8 cellular contexts compared by ENCODE assay signal in genomic region chr19:44890366-44891015, GRCh38. TPM values are rescaled to one million over a fixed set of nuclear protein-coding genes. Genes with fewer than 3 reads are reported as not detected.
DNase-seq lines count a peak whose midpoint lies in the region; ATAC-seq and TF ChIP-seq lines count a peak whose summit lies in the region.

No MANE protein-coding gene starts in this region.

- H3K4me3 Mint-ChIP-seq in activated B cell treated with CpG ODN at 0.5 μM for 24 hours = peak overlapping the region; percentile 83
- peak overlapping the region; percentile 80 to 91 for H3K4me3 Mint-ChIP-seq in stimulated activated naive CD8-positive, alpha-beta T cell treated with anti-CD3 and anti-CD28 coated beads, Interleukin-15, amount 100 ng/mL, for 72 hours

- peaks cover 2% of the 10 kb centered on the region for H3K9me3 Mint-ChIP-seq in activated B cell treated with CpG ODN at 0.5 μM for 24 hours
- no peaks in the 10 kb centered on the region for H3K9me3 Mint-ChIP-seq in stimulated activated naive CD8-positive, alpha-beta T cell treated with anti-CD3 and anti-CD28 coated beads, Interleukin-15, amount 100 ng/mL, for 72 hours

- peak overlapping the region; percentile 87 for H3K27ac Mint-ChIP-seq in activated B cell treated with CpG ODN at 0.5 μM for 24 hours
- H3K27ac Mint-ChIP-seq in stimulated activated naive CD8-positive, alpha-beta T cell treated with anti-CD3 and anti-CD28 coated beads, Interleukin-15, amount 100 ng/mL, for 72 hours = peak overlapping the region; percentile 86 to 95

- H3K4me1 Mint-ChIP-seq in activated B cell treated with CpG ODN at 0.5 μM for 24 hours = peaks cover 34% of the 10 kb centered on the region
- H3K4me1 Mint-ChIP-seq in stimulated activated naive CD8-positive, alpha-beta T cell treated with anti-CD3 and anti-CD28 coated beads, Interleukin-15, amount 100 ng/mL, for 72 hours = peaks cover 49% of the 10 kb centered on the region

- H3K9me3 ChIP-seq in endocrine pancreas (ENCODE audit: control insufficient read depth, low read length) = no peaks in the 10 kb centered on the region
- H3K9me3 ChIP-seq in lung (ENCODE audit: control insufficient read depth in 2 of 2, insufficient read depth in 1 of 2, low read length in 1 of 2) = no peaks in the 10 kb centered on the region

- DNase-seq in Caki2 (ENCODE audit: low read depth) (peak; percentile 100), NCI-H345 (lab: John Stamatoyannopoulos, UW) (peak; percentile 100), activated B cell treated with CpG ODN at 0.5 μM for 24 hours (peak; percentile 98), lung (ENCODE audit: low spot score) (peak; percentile 100)
- peak; percentile 100 for DNase-seq in stimulated activated naive CD8-positive, alpha-beta T cell treated with anti-CD3 and anti-CD28 coated beads, Interleukin-15, amount 100 ng/mL, for 72 hours

- H3K36me3 ChIP-seq in endocrine pancreas (ENCODE audit: control insufficient read depth, insufficient read depth, low read length) (peaks cover 4% of the 10 kb centered on the region), lung (ENCODE audit: control insufficient read depth in 2 of 2, insufficient read depth in 2 of 2, low read length in 2 of 2) (peaks cover 13 to 28% of the 10 kb centered on the region in 2 donors)

- WGBS in lung, 2 donors = 0% methylated on average over 40 of the region's 40 CpGs

- in situ Hi-C loops in Caki2 (cut with HindIII; ENCODE audit: low pct_unique_long_range_greater_than_20kb, low sequenced_read_pairs) = no loop called here

- intact Hi-C loops in activated B cell treated with CpG ODN at 0.5 μM for 24 hours (cut with micrococcal nuclease) = loop anchor here (1.0 to 5.0 kb wide), 12 partner anchors 45 to 678 kb away; partner anchors contain the start of genes BLOC1S3, CLASRP, CLPTM1 and MARK4

- POLR2A ChIA-PET in activated B cell treated with CpG ODN at 0.5 μM for 24 hours (lab: Charles Lee) = interaction anchor here (0.6 to 3.1 kb wide), 21 partner anchors 8 to 996 kb away, joined by 3 to 11 read pairs (median 3); partner anchors contain the start of genes BLOC1S3, CLASRP, CLPTM1 and TRAPPC6A

- peak overlapping the region; percentile 35 for H3K9ac ChIP-seq in endocrine pancreas (ENCODE audit: control insufficient read depth, insufficient read depth, low read length)

- H3K27me3 ChIP-seq in endocrine pancreas (ENCODE audit: control insufficient read depth, insufficient read depth, low read length) (no peaks in the 10 kb centered on the region), lung (ENCODE audit: control insufficient read depth, insufficient read depth) (no peaks in the 10 kb centered on the region)

- TF ChIP-seq CTCF in activated B cell treated with CpG ODN at 0.5 μM for 24 hours (IDR thresholded peaks at IDR 0.05) (no peak), lung (IDR thresholded peaks at IDR 0.05; ENCODE audit: control extremely low read depth, extremely low read depth) (no peak)

- CTCF ChIA-PET in activated B cell treated with CpG ODN at 0.5 μM for 24 hours (lab: Charles Lee) = no interaction called here

- H3K27me3 Mint-ChIP-seq in activated B cell treated with CpG ODN at 0.5 μM for 24 hours = no peaks in the 10 kb centered on the region
- H3K27me3 Mint-ChIP-seq in stimulated activated naive CD8-positive, alpha-beta T cell treated with anti-CD3 and anti-CD28 coated beads, Interleukin-15, amount 100 ng/mL, for 72 hours = no peaks in the 10 kb centered on the region

- H3K36me3 Mint-ChIP-seq in activated B cell treated with CpG ODN at 0.5 μM for 24 hours (ENCODE audit: low read depth) = peaks cover 36% of the 10 kb centered on the region

- H3K27ac ChIP-seq in lung (ENCODE audit: low read depth in 1 of 2, low read length in 1 of 2) = peak overlapping the region; percentile 93 to 96

- H3K4me3 ChIP-seq in endocrine pancreas (ENCODE audit: control insufficient read depth, insufficient read depth, low read length) = peak overlapping the region; percentile 54
- H3K4me3 ChIP-seq in lung = peak overlapping the region; percentile 53

- H3K4me1 ChIP-seq in endocrine pancreas (ENCODE audit: control insufficient read depth, insufficient read depth, low read length) (no peaks in the 10 kb centered on the region), lung (ENCODE audit: control insufficient read depth in 2 of 2, insufficient read depth in 2 of 2, low read length in 2 of 2) (peaks cover 4 to 7% of the 10 kb centered on the region in 2 donors)

- ATAC-seq in GM19324 (IDR thresholded peaks at IDR 0.05; ENCODE audit: low FRiP score, unreplicated experiment) (peak; percentile 86), HG03432 (IDR thresholded peaks at IDR 0.05; ENCODE audit: unreplicated experiment) (peak; percentile 83), activated B cell treated with CpG ODN at 0.5 μM for 24 hours (ENCODE audit: low read depth) (peak; percentile 77), lung (ENCODE audit: insufficient read depth, low FRiP score) (peak; percentile 92)
- ATAC-seq in stimulated activated naive CD8-positive, alpha-beta T cell treated with anti-CD3 and anti-CD28 coated beads, Interleukin-15, amount 100 ng/mL, for 72 hours = peak; percentile 91

RNA-seq across cellular contexts. Expression of gene TOMM40, which starts 0.6 kb away (rescaled TPM):
- 228 and 263 TPM in 2 replicates for total RNA-seq in Caki2 (2014; rRNA removed; shearing (Covaris generic); ENCODE audit: low replicate concordance)
- 80.6 and 81.7 TPM in 2 replicates for total RNA-seq in activated B cell treated with CpG ODN at 0.5 μM for 24 hours
- total RNA-seq in lung = 10 to 100 TPM; 17.6 to 76.8 TPM
- 10 to 100 TPM; 55.0 to 69.4 TPM for polyA plus RNA-seq in lung

RNA-seq across cellular contexts. Expression of gene APOE, which starts 15.1 kb away (rescaled TPM):
- total RNA-seq in Caki2 (2014; rRNA removed; shearing (Covaris generic); ENCODE audit: low replicate concordance) = 1.8 and 6.7 TPM in 2 replicates
- not detected in 2 replicates for total RNA-seq in activated B cell treated with CpG ODN at 0.5 μM for 24 hours
- 100 to 1,000 TPM in 1 of 2 donors, 10 to 100 TPM in 1; 80.8 to 177 TPM for total RNA-seq in lung
- polyA plus RNA-seq in lung = 1,000 to 10,000 TPM in 1 of 2 donors, 100 to 1,000 TPM in 1; 235 to 1,011 TPM

RNA-seq across cellular contexts. Expression of gene APOC1, which starts 23.9 kb away (rescaled TPM):
- total RNA-seq in Caki2 (2014; rRNA removed; shearing (Covaris generic); ENCODE audit: low replicate concordance) = 6.1 and 24.1 TPM in 2 replicates
- total RNA-seq in activated B cell treated with CpG ODN at 0.5 μM for 24 hours (1.2 and 1.7 TPM in 2 replicates), lung (100 to 1,000 TPM in 1 of 2 donors, 10 to 100 TPM in 1; 14.0 to 282 TPM)
- polyA plus RNA-seq in lung = 1,000 to 10,000 TPM in 1 of 2 donors, 100 to 1,000 TPM in 1; 153 to 1,030 TPM

RNA-seq across cellular contexts. Expression of gene NECTIN2, which starts 44.4 kb away (rescaled TPM):
- 90.0 and 91.5 TPM in 2 replicates for total RNA-seq in Caki2 (2014; rRNA removed; shearing (Covaris generic); ENCODE audit: low replicate concordance)
- total RNA-seq in activated B cell treated with CpG ODN at 0.5 μM for 24 hours (0.17 and 0.35 TPM in 2 replicates), lung (100 to 1,000 TPM in 1 of 2 donors, 10 to 100 TPM in 1; 90.4 to 117 TPM)
- 10 to 100 TPM; 76.9 to 97.6 TPM for polyA plus RNA-seq in lung

RNA-seq across cellular contexts. Expression of gene APOC4, which starts 51.5 kb away (rescaled TPM):
- total RNA-seq in Caki2 (2014; rRNA removed; shearing (Covaris generic); ENCODE audit: low replicate concordance) = not detected in 2 replicates
- total RNA-seq in activated B cell treated with CpG ODN at 0.5 μM for 24 hours = not detected in 2 replicates
- total RNA-seq in lung = not detected
- polyA plus RNA-seq in lung = under 1 TPM in 1 of 2 donors, not detected in 1; 0.98 TPM

Comparison
In these comparisons a context has a peak if more than half of its experiments do, and no peak if none do; other contexts are left out.
1. Peak in every context shown above with its lines: DNase-seq, ATAC-seq, H3K4me3 ChIP-seq and H3K27ac ChIP-seq.
2. RNA of gene APOE, which starts 15.1 kb away (total RNA-seq): 80.8 to 177 TPM in lung; 1.8 to 6.7 TPM in Caki2 and not detected in activated B cell treated with CpG ODN at 0.5 μM for 24 hours; every median in the first group is over 10 times any median in the second.